Comparison of ENCODE assay signal across 17 cellular contexts in genomic region chr4:121113680-121114079, GRCh38. TPM values are rescaled to one million over a fixed set of nuclear protein-coding genes. Genes with fewer than 3 reads are reported as not detected.
DNase-seq lines count a peak whose midpoint lies in the region; ATAC-seq and TF ChIP-seq lines count a peak whose summit lies in the region.
"Had no signal": no experiment of that assay in that cellular context is flagged by ENCODE, and none has a peak within 500 bp of the region (broad histone marks: within the 10 kb centered on the region; RNA-seq: fewer than 3 reads in every experiment).

No MANE protein-coding gene starts in this region.

- DNase-seq in activated CD4-positive, alpha-beta T cell treated with anti-CD3 and anti-CD28 coated beads, Interleukin-2, amount 10 ng/mL, durations not matched to agents 24 days and 14 days = no peak
- no peak for DNase-seq in activated CD4-positive, alpha-beta T cell treated with anti-CD3 and anti-CD28 coated beads for 1 hour
- no peak for DNase-seq in stimulated activated effector memory CD8-positive, alpha-beta T cell treated with anti-CD3 and anti-CD28 coated beads, Interleukin-12 subunit alpha, Interleukin-12 subunit beta, amount 100 ng/mL, for 72 hours (ENCODE audit: low spot score in 2 of 2)
- no peak for DNase-seq in stimulated activated CD4-positive, alpha-beta T cell treated with anti-CD3 and anti-CD28 coated beads, Interleukin-2, amount 100 ng/mL, for 48 hours
- DNase-seq in esophagus muscularis mucosa (ENCODE audit: extremely low spot score) = no peak
- no peak for DNase-seq in activated CD4-positive, alpha-beta memory T cell treated with anti-CD3 and anti-CD28 coated beads for 36 hours
- DNase-seq: activated naive CD4-positive, alpha-beta T cell treated with anti-CD3 and anti-CD28 coated beads for 36 hours; DMS79; foreskin melanocyte; NCI-H2081; nucleus accumbens; stimulated activated CD4-positive, alpha-beta T cell treated with anti-CD3 and anti-CD28 coated beads, Interleukin-1b, Interleukin-23, amount 100 ng/mL, for 48 hours had no signal

- ATAC-seq in GM21723 (IDR thresholded peaks at IDR 0.05; ENCODE audit: unreplicated experiment) = peak; percentile 85
- ATAC-seq in HG03342 (IDR thresholded peaks at IDR 0.05; ENCODE audit: unreplicated experiment) = peak; percentile 65
- ATAC-seq in stimulated activated effector memory CD8-positive, alpha-beta T cell treated with anti-CD3 and anti-CD28 coated beads, Interleukin-12 subunit alpha, Interleukin-12 subunit beta, amount 100 ng/mL, for 72 hours = peak; percentile 85
- ATAC-seq: left lobe of liver had no signal

- no peak for TF ChIP-seq EP300 in esophagus muscularis mucosa (IDR thresholded peaks at IDR 0.05)

- intact Hi-C loops in activated CD4-positive, alpha-beta T cell treated with anti-CD3 and anti-CD28 coated beads, Interleukin-2, amount 10 ng/mL, durations not matched to agents 24 days and 14 days (cut with micrococcal nuclease) = loop anchor here (1.0 to 5.0 kb wide), 8 partner anchors 25 to 781 kb away; no protein-coding TSS in a partner anchor
- intact Hi-C loops in esophagus muscularis mucosa (cut with DNase I) = no loop called here
- intact Hi-C loops in activated CD4-positive, alpha-beta memory T cell treated with anti-CD3 and anti-CD28 coated beads for 36 hours (cut with micrococcal nuclease) = loop anchor here (1.0 to 5.0 kb wide), 3 partner anchors 41 to 956 kb away; no protein-coding TSS in a partner anchor

- no peak overlapping the region for H3K27ac ChIP-seq in esophagus muscularis mucosa (replicated peaks in 1 of 4)
- H3K27ac ChIP-seq: suprapubic skin had no signal

- H3K4me1 ChIP-seq in esophagus muscularis mucosa = no peaks in the 10 kb centered on the region
- H3K4me1 ChIP-seq: suprapubic skin had no signal

- H3K36me3 Mint-ChIP-seq in activated CD4-positive, alpha-beta T cell treated with anti-CD3 and anti-CD28 coated beads, Interleukin-2, amount 10 ng/mL, durations not matched to agents 24 days and 14 days (ENCODE audit: low read depth) = no peaks in the 10 kb centered on the region
- no peaks in the 10 kb centered on the region for H3K36me3 Mint-ChIP-seq in stimulated activated effector memory CD8-positive, alpha-beta T cell treated with anti-CD3 and anti-CD28 coated beads, Interleukin-12 subunit alpha, Interleukin-12 subunit beta, amount 100 ng/mL, for 72 hours
- no peaks in the 10 kb centered on the region for H3K36me3 Mint-ChIP-seq in activated CD4-positive, alpha-beta memory T cell treated with anti-CD3 and anti-CD28 coated beads for 36 hours

- H3K4me3 Mint-ChIP-seq in activated CD4-positive, alpha-beta T cell treated with anti-CD3 and anti-CD28 coated beads, Interleukin-2, amount 10 ng/mL, durations not matched to agents 24 days and 14 days = no peak overlapping the region
- no peak overlapping the region for H3K4me3 Mint-ChIP-seq in stimulated activated effector memory CD8-positive, alpha-beta T cell treated with anti-CD3 and anti-CD28 coated beads, Interleukin-12 subunit alpha, Interleukin-12 subunit beta, amount 100 ng/mL, for 72 hours
- H3K4me3 Mint-ChIP-seq in activated CD4-positive, alpha-beta memory T cell treated with anti-CD3 and anti-CD28 coated beads for 36 hours = no peak overlapping the region
- H3K4me3 Mint-ChIP-seq: activated naive CD4-positive, alpha-beta T cell treated with anti-CD3 and anti-CD28 coated beads for 36 hours had no signal

- TF ChIP-seq POLR2A in esophagus muscularis mucosa (IDR thresholded peaks at IDR 0.05; ENCODE audit: low read depth) = no peak

- no peak overlapping the region for H3K4me3 ChIP-seq in esophagus muscularis mucosa
- H3K4me3 ChIP-seq: suprapubic skin had no signal

- H3K27ac Mint-ChIP-seq in activated CD4-positive, alpha-beta T cell treated with anti-CD3 and anti-CD28 coated beads, Interleukin-2, amount 10 ng/mL, durations not matched to agents 24 days and 14 days = peak overlapping the region; percentile 54
- no peak overlapping the region for H3K27ac Mint-ChIP-seq in stimulated activated effector memory CD8-positive, alpha-beta T cell treated with anti-CD3 and anti-CD28 coated beads, Interleukin-12 subunit alpha, Interleukin-12 subunit beta, amount 100 ng/mL, for 72 hours
- no peak overlapping the region for H3K27ac Mint-ChIP-seq in activated CD4-positive, alpha-beta memory T cell treated with anti-CD3 and anti-CD28 coated beads for 36 hours
- H3K27ac Mint-ChIP-seq: activated naive CD4-positive, alpha-beta T cell treated with anti-CD3 and anti-CD28 coated beads for 36 hours had no signal

- CTCF ChIA-PET in activated CD4-positive, alpha-beta memory T cell treated with anti-CD3 and anti-CD28 coated beads for 36 hours (lab: Charles Lee) = interaction anchor here (0.8 to 1.0 kb wide), 2 partner anchors 13 to 958 kb away, joined by 3 to 4 read pairs; no protein-coding TSS in a partner anchor

- 82% methylated on average over 2 of the region's 2 CpGs for WGBS in esophagus muscularis mucosa

- H3K36me3 ChIP-seq in esophagus muscularis mucosa = no peaks in the 10 kb centered on the region
- H3K36me3 ChIP-seq: suprapubic skin had no signal

- H3K4me1 Mint-ChIP-seq in activated CD4-positive, alpha-beta T cell treated with anti-CD3 and anti-CD28 coated beads, Interleukin-2, amount 10 ng/mL, durations not matched to agents 24 days and 14 days = peaks cover 21% of the 10 kb centered on the region
- peaks cover 22% of the 10 kb centered on the region for H3K4me1 Mint-ChIP-seq in stimulated activated effector memory CD8-positive, alpha-beta T cell treated with anti-CD3 and anti-CD28 coated beads, Interleukin-12 subunit alpha, Interleukin-12 subunit beta, amount 100 ng/mL, for 72 hours
- H3K4me1 Mint-ChIP-seq in activated CD4-positive, alpha-beta memory T cell treated with anti-CD3 and anti-CD28 coated beads for 36 hours (ENCODE audit: low read depth) = peaks cover 17% of the 10 kb centered on the region

- peaks cover 23% of the 10 kb centered on the region for H3K27me3 Mint-ChIP-seq in activated CD4-positive, alpha-beta T cell treated with anti-CD3 and anti-CD28 coated beads, Interleukin-2, amount 10 ng/mL, durations not matched to agents 24 days and 14 days
- no peaks in the 10 kb centered on the region for H3K27me3 Mint-ChIP-seq in activated CD4-positive, alpha-beta memory T cell treated with anti-CD3 and anti-CD28 coated beads for 36 hours

- no peak for TF ChIP-seq CTCF in esophagus muscularis mucosa (IDR thresholded peaks at IDR 0.05)

- H3K9me3 Mint-ChIP-seq in activated CD4-positive, alpha-beta T cell treated with anti-CD3 and anti-CD28 coated beads, Interleukin-2, amount 10 ng/mL, durations not matched to agents 24 days and 14 days = no peaks in the 10 kb centered on the region
- H3K9me3 Mint-ChIP-seq in stimulated activated effector memory CD8-positive, alpha-beta T cell treated with anti-CD3 and anti-CD28 coated beads, Interleukin-12 subunit alpha, Interleukin-12 subunit beta, amount 100 ng/mL, for 72 hours = no peaks in the 10 kb centered on the region
- no peaks in the 10 kb centered on the region for H3K9me3 Mint-ChIP-seq in activated CD4-positive, alpha-beta memory T cell treated with anti-CD3 and anti-CD28 coated beads for 36 hours
- H3K9me3 Mint-ChIP-seq: activated naive CD4-positive, alpha-beta T cell treated with anti-CD3 and anti-CD28 coated beads for 36 hours had no signal

- no peaks in the 10 kb centered on the region for H3K9me3 ChIP-seq in esophagus muscularis mucosa
- H3K9me3 ChIP-seq: suprapubic skin had no signal

- no peaks in the 10 kb centered on the region for H3K27me3 ChIP-seq in esophagus muscularis mucosa
- H3K27me3 ChIP-seq: suprapubic skin had no signal

- POLR2A ChIA-PET in activated CD4-positive, alpha-beta memory T cell treated with anti-CD3 and anti-CD28 coated beads for 36 hours (lab: Charles Lee) = no interaction called here

RNA-seq across cellular contexts. Expression of gene NDNF, which starts 41.3 kb away (rescaled TPM):
- total RNA-seq in activated CD4-positive, alpha-beta T cell treated with anti-CD3 and anti-CD28 coated beads, Interleukin-2, amount 10 ng/mL, durations not matched to agents 24 days and 14 days = 0.14 TPM in 1 of 2 replicates, not detected in the other
- total RNA-seq in esophagus muscularis mucosa = 10 to 100 TPM; 11.6 to 16.0 (median 12.1) TPM
- not detected for total RNA-seq in activated CD4-positive, alpha-beta memory T cell treated with anti-CD3 and anti-CD28 coated beads for 36 hours
- total RNA-seq: activated naive CD4-positive, alpha-beta T cell treated with anti-CD3 and anti-CD28 coated beads for 36 hours; RPMI7951 had no signal

RNA-seq across cellular contexts. Expression of gene TNIP3, which starts 50.4 kb away (rescaled TPM):
- 18.9 and 20.9 TPM in 2 replicates for total RNA-seq in activated CD4-positive, alpha-beta T cell treated with anti-CD3 and anti-CD28 coated beads, Interleukin-2, amount 10 ng/mL, durations not matched to agents 24 days and 14 days
- total RNA-seq in esophagus muscularis mucosa = 1 to 10 TPM in 1 of 4 donors, not detected in 3; 2.2 TPM
- 10 to 100 TPM; 12.0 to 12.3 TPM for total RNA-seq in activated CD4-positive, alpha-beta memory T cell treated with anti-CD3 and anti-CD28 coated beads for 36 hours
- total RNA-seq: left lobe of liver, suprapubic skin had no signal

Comparison
In these comparisons a context has a peak if more than half of its experiments do, and no peak if none do; other contexts are left out.
1. RNA of gene NDNF, which starts 41.3 kb away (total RNA-seq): 11.6 to 16.0 TPM in esophagus muscularis mucosa; not detected in activated CD4-positive, alpha-beta memory T cell treated with anti-CD3 and anti-CD28 coated beads for 36 hours and 0.14 TPM in activated CD4-positive, alpha-beta T cell treated with anti-CD3 and anti-CD28 coated beads, Interleukin-2, amount 10 ng/mL, durations not matched to agents 24 days and 14 days; every median in the first group is over 10 times any median in the second.
2. Peak in every context shown above with its lines, with median percentiles within 50 percentile points of each other: ATAC-seq.